Comparison of ENCODE assay signal across 1 cellular context in the genomic region with DNA sequence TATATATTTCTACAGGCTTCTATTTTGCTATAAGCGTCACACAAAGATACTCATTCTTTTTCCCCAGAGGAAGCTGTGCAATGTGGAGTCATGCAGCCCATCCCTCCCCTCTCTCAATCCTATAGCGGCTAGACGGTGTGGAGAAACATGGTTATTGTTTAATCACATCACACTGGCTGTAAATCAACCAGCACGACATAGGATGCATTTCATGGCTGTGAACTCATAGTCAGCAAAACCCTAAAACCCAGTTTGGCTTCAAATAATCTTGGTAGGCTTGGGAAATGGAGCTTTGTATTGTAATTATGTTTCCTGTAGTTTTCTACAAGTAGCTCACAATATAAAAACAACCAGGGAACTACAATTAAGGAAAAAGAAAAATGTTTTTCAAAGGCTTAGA.
TF ChIP-seq lines count a peak whose summit lies in the region.

No MANE protein-coding gene starts in this region.

TF ChIP-seq in H1, 55 proteins besides CTCF, POLR2A, EP300 and RAD21:
- TF ChIP-seq PHF8 (conservative IDR thresholded peaks at IDR 0.05; ENCODE audit: low read depth, low read length) (no peak), SUZ12 (IDR thresholded peaks at IDR 0.05; ENCODE audit: low read length) (peak; percentile 18; the same call in 1 of the 2 replicates)
